In the genomic region with DNA sequence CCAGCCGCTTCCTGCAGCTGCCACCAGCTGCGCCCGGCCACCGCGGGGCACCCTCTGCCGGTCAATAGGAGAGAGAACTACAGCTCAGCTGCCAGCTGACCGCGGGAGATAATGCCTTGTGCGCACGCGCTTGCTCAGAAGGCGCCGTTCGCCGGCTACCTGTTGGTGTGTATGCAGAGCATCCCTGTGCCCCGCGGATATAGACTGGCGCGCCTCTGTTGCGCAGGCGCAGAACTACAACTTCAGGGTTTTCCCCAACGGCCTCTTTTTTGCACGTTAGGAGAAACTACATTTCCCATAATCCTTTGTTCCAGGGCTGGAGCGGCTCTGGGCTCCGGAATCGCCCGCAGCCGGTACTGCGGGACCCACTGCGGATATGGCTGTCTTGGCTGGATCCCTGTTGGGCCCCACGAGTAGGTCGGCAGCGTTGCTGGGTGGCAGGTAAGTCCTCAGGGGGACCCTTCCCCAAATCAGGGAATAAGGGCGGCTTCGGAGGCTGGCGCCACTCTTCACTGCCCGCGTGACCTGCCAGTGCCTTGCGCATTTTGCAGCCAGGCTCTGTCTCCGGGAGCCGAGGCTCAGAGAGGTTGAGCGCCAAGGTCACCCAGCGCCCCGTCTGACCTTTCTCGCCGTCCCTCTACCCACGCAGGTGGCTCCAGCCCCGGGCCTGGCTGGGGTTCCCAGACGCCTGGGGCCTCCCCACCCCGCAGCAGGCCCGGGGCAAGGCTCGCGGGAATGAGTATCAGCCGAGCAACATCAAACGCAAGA, we compare ENCODE assay signal across 1 cellular context.
A peak's percentile ranks its signal among the peaks of the same experiment; 100 is the strongest.
TF ChIP-seq lines count a peak whose summit lies in the region.

A gene (plus strand): TSS at position 356 of the 768 bp plus-strand sequence. CDS start 21 bp downstream, at position 377.

TF ChIP-seq in K562, 482 proteins besides CTCF, POLR2A, EP300 and RAD21 (continued from another document and continues in another):
- TF ChIP-seq, protein P1, sequence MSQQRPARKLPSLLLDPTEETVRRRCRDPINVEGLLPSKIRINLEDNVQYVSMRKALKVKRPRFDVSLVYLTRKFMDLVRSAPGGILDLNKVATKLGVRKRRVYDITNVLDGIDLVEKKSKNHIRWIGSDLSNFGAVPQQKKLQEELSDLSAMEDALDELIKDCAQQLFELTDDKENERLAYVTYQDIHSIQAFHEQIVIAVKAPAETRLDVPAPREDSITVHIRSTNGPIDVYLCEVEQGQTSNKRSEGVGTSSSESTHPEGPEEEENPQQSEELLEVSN (IDR thresholded peaks at IDR 0.05; ENCODE audit: borderline replicate concordance in 1 of 2, extremely low read depth in 1 of 2, insufficient read depth in 1 of 2, insufficient read length in 1 of 2, low read depth in 1 of 2, low read length in 1 of 2, poor library complexity in 1 of 2, severe bottlenecking in 1 of 2), result peak; percentile 63 to 82
- TF ChIP-seq BCOR (IDR thresholded peaks at IDR 0.05) (peak; percentile 89), HDAC8 (tag; IDR thresholded peaks at IDR 0.05) (peak; percentile 39; the same call in 1 of the 2 replicates), FIP1L1 (IDR thresholded peaks at IDR 0.05; ENCODE audit: low read depth, low read length, poor library complexity, severe bottlenecking) (no peak), CHCHD3 (CRISPR knock-in tag; IDR thresholded peaks at IDR 0.05) (no peak), ZEB2 (IDR thresholded peaks at IDR 0.05) (peak; percentile 78), SETDB1 (IDR thresholded peaks at IDR 0.05; ENCODE audit: low read length) (no peak), ETV5 (CRISPR knock-in tag; IDR thresholded peaks at IDR 0.05; ENCODE audit: low read depth) (peak; percentile 51; the same call in 1 of the 2 replicates), TCF3 (CRISPR knock-in tag; IDR thresholded peaks at IDR 0.05) (peak; percentile 68), MAFK (IDR thresholded peaks at IDR 0.05; ENCODE audit: low read length) (no peak), ARID2 (IDR thresholded peaks at IDR 0.05) (no peak), BRD4 (IDR thresholded peaks at IDR 0.05) (no peak), KDM2B (CRISPR knock-in tag; IDR thresholded peaks at IDR 0.05) (no peak; the same call in 1 of the 2 replicates), TCF7 (IDR thresholded peaks at IDR 0.05; ENCODE audit: borderline replicate concordance) (no peak), BRD9 (IDR thresholded peaks at IDR 0.05; ENCODE audit: low read depth, partially characterized antibody) (no peak), SRSF9 (IDR thresholded peaks at IDR 0.05; ENCODE audit: borderline replicate concordance, low read depth, low read length) (no peak), POLR2AphosphoS5 (IDR thresholded peaks at IDR 0.05; ENCODE audit: control insufficient read depth, insufficient read depth, low read depth, low read length) (peak; percentile 43; the same call in 1 of the 2 replicates), TBL1XR1 (IDR thresholded peaks at IDR 0.05; ENCODE audit: low read length in 2 of 2) (peak; percentile 40 to 80; a peak in 2 of 4 replicates)
- TF ChIP-seq, protein P2, sequence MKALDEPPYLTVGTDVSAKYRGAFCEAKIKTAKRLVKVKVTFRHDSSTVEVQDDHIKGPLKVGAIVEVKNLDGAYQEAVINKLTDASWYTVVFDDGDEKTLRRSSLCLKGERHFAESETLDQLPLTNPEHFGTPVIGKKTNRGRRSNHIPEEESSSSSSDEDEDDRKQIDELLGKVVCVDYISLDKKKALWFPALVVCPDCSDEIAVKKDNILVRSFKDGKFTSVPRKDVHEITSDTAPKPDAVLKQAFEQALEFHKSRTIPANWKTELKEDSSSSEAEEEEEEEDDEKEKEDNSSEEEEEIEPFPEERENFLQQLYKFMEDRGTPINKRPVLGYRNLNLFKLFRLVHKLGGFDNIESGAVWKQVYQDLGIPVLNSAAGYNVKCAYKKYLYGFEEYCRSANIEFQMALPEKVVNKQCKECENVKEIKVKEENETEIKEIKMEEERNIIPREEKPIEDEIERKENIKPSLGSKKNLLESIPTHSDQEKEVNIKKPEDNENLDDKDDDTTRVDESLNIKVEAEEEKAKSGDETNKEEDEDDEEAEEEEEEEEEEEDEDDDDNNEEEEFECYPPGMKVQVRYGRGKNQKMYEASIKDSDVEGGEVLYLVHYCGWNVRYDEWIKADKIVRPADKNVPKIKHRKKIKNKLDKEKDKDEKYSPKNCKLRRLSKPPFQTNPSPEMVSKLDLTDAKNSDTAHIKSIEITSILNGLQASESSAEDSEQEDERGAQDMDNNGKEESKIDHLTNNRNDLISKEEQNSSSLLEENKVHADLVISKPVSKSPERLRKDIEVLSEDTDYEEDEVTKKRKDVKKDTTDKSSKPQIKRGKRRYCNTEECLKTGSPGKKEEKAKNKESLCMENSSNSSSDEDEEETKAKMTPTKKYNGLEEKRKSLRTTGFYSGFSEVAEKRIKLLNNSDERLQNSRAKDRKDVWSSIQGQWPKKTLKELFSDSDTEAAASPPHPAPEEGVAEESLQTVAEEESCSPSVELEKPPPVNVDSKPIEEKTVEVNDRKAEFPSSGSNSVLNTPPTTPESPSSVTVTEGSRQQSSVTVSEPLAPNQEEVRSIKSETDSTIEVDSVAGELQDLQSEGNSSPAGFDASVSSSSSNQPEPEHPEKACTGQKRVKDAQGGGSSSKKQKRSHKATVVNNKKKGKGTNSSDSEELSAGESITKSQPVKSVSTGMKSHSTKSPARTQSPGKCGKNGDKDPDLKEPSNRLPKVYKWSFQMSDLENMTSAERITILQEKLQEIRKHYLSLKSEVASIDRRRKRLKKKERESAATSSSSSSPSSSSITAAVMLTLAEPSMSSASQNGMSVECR (CRISPR knock-in tag; IDR thresholded peaks at IDR 0.05), result no peak; the same call in 1 of the 2 replicates
- TF ChIP-seq, protein P3, sequence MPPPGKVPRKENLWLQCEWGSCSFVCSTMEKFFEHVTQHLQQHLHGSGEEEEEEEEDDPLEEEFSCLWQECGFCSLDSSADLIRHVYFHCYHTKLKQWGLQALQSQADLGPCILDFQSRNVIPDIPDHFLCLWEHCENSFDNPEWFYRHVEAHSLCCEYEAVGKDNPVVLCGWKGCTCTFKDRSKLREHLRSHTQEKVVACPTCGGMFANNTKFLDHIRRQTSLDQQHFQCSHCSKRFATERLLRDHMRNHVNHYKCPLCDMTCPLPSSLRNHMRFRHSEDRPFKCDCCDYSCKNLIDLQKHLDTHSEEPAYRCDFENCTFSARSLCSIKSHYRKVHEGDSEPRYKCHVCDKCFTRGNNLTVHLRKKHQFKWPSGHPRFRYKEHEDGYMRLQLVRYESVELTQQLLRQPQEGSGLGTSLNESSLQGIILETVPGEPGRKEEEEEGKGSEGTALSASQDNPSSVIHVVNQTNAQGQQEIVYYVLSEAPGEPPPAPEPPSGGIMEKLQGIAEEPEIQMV (tag; conservative IDR thresholded peaks at IDR 0.05; ENCODE audit: low read depth), result no peak
- TF ChIP-seq, protein P4, sequence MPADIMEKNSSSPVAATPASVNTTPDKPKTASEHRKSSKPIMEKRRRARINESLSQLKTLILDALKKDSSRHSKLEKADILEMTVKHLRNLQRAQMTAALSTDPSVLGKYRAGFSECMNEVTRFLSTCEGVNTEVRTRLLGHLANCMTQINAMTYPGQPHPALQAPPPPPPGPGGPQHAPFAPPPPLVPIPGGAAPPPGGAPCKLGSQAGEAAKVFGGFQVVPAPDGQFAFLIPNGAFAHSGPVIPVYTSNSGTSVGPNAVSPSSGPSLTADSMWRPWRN (IDR thresholded peaks at IDR 0.05; ENCODE audit: low read depth), result no peak
- TF ChIP-seq, protein P5, sequence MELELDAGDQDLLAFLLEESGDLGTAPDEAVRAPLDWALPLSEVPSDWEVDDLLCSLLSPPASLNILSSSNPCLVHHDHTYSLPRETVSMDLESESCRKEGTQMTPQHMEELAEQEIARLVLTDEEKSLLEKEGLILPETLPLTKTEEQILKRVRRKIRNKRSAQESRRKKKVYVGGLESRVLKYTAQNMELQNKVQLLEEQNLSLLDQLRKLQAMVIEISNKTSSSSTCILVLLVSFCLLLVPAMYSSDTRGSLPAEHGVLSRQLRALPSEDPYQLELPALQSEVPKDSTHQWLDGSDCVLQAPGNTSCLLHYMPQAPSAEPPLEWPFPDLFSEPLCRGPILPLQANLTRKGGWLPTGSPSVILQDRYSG (tag; conservative IDR thresholded peaks at IDR 0.05; ENCODE audit: low read depth), result 0 out of 2 replicates have a peak, but pooled peaks have one; percentile 17
- TF ChIP-seq, protein P6, sequence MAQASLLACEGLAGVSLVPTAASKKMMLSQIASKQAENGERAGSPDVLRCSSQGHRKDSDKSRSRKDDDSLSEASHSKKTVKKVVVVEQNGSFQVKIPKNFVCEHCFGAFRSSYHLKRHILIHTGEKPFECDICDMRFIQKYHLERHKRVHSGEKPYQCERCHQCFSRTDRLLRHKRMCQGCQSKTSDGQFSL (CRISPR knock-in tag; IDR thresholded peaks at IDR 0.05), result no peak
- TF ChIP-seq, protein P6 (tag; IDR thresholded peaks at IDR 0.05), result no peak
- TF ChIP-seq, protein P7, sequence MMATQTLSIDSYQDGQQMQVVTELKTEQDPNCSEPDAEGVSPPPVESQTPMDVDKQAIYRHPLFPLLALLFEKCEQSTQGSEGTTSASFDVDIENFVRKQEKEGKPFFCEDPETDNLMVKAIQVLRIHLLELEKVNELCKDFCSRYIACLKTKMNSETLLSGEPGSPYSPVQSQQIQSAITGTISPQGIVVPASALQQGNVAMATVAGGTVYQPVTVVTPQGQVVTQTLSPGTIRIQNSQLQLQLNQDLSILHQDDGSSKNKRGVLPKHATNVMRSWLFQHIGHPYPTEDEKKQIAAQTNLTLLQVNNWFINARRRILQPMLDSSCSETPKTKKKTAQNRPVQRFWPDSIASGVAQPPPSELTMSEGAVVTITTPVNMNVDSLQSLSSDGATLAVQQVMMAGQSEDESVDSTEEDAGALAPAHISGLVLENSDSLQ (IDR thresholded peaks at IDR 0.05), result peak; percentile 51; the same call in 1 of the 2 replicates
- TF ChIP-seq, protein P8, sequence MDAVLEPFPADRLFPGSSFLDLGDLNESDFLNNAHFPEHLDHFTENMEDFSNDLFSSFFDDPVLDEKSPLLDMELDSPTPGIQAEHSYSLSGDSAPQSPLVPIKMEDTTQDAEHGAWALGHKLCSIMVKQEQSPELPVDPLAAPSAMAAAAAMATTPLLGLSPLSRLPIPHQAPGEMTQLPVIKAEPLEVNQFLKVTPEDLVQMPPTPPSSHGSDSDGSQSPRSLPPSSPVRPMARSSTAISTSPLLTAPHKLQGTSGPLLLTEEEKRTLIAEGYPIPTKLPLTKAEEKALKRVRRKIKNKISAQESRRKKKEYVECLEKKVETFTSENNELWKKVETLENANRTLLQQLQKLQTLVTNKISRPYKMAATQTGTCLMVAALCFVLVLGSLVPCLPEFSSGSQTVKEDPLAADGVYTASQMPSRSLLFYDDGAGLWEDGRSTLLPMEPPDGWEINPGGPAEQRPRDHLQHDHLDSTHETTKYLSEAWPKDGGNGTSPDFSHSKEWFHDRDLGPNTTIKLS (IDR thresholded peaks at IDR 0.05; ENCODE audit: borderline replicate concordance, low read depth), result peak; percentile 73; the same call in 1 of the 2 replicates
- TF ChIP-seq, protein P9, sequence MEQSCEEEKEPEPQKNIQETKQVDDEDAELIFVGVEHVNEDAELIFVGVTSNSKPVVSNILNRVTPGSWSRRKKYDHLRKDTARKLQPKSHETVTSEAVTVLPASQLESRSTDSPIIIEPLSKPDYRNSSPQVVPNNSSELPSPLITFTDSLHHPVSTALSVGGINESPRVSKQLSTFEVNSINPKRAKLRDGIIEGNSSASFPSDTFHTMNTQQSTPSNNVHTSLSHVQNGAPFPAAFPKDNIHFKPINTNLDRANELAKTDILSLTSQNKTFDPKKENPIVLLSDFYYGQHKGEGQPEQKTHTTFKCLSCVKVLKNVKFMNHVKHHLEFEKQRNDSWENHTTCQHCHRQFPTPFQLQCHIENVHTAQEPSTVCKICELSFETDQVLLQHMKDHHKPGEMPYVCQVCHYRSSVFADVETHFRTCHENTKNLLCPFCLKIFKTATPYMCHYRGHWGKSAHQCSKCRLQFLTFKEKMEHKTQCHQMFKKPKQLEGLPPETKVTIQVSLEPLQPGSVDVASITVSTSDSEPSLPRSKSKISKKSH (CRISPR knock-in tag; IDR thresholded peaks at IDR 0.05), result no peak
